In the genomic region with DNA sequence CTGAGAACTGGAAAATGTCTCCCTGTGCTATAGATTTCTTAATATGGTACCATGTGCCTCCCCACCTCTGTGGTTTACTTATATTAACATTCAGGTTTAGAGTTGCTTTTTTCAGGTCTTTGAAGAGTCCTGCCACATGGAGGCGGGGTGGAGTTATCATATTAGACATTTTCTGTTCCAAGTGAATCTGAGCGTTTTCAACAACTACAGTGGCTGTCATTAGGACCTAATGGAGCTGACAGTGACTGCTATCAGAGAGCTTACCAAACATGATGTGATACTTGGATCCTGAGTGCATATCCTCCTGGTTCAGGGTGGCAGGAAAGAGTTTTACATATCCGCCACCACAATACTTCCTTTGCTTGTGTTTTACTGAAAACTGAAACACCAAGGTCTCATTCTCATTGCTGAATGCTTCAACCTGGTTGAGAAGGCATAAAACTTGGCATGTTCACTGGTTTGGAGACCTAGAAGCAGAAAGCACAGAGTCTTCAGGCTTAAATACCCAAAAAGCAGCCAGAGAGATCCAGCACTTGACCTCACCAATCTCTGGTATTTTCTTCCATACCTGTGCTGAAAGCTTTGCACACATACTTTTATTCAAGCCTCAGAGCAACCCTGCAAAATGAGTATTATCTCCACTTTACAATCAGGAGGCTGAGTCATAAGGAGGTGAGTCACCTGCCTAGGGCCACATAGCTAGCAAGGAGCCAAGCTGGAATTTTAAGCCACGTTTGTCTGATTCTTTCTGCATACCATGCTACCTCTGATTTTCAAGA, we compare ENCODE assay signal across 8 cellular contexts. TPM values are rescaled to one million over a fixed set of nuclear protein-coding genes. Genes with fewer than 3 reads are reported as not detected.
DNase-seq lines count a peak whose midpoint lies in the region; ATAC-seq and TF ChIP-seq lines count a peak whose summit lies in the region.

No MANE protein-coding gene starts in this region.

- CTCF ChIA-PET in A673 (lab: Charles Lee) = interaction anchor here (0.6 to 0.7 kb wide), 3 partner anchors 31 to 119 kb away, joined by 5 to 9 read pairs (median 5); no protein-coding TSS in a partner anchor

- no peaks in the 10 kb centered on the region for H3K36me3 Mint-ChIP-seq in activated T-helper 1 cell treated with anti-CD3 and anti-CD28 coated beads, Interleukin-12 subunit alpha, Interleukin-12 subunit beta, Interleukin-2, Interleukin-4 antibody, amounts not matched to agents 30 ng/mL and 10 ng/mL and 1 ng/mL, durations not matched to agents 14 hours and 24 hours and 36 hours (ENCODE audit: low read depth)

- no peaks in the 10 kb centered on the region for H3K27me3 ChIP-seq in A673 (replicated peaks; ENCODE audit: insufficient read depth, low read depth, low read length, poor library complexity)

- peaks cover 7% of the 10 kb centered on the region for H3K4me1 ChIP-seq in A673 (ENCODE audit: insufficient read depth, low read length, poor library complexity, severe bottlenecking)

- no peaks in the 10 kb centered on the region for H3K27me3 Mint-ChIP-seq in activated T-helper 1 cell treated with anti-CD3 and anti-CD28 coated beads, Interleukin-12 subunit alpha, Interleukin-12 subunit beta, Interleukin-2, Interleukin-4 antibody, amounts not matched to agents 30 ng/mL and 10 ng/mL and 1 ng/mL, durations not matched to agents 14 hours and 24 hours and 36 hours (ENCODE audit: insufficient read depth)

- H3K27ac ChIP-seq in A673 (ENCODE audit: low read depth, low read length, poor library complexity, severe bottlenecking) = no peak overlapping the region

- intact Hi-C loops in A673 (cut with micrococcal nuclease; ENCODE audit: unreplicated experiment) = no loop called here
- intact Hi-C loops in activated T-helper 1 cell treated with anti-CD3 and anti-CD28 coated beads, Interleukin-12 subunit alpha, Interleukin-12 subunit beta, Interleukin-2, Interleukin-4 antibody, amounts not matched to agents 30 ng/mL and 10 ng/mL and 1 ng/mL, durations not matched to agents 14 hours and 24 hours and 36 hours (cut with micrococcal nuclease) = loop anchor here (1.0 to 5.0 kb wide), 6 partner anchors 17 to 198 kb away; a partner anchor contains a TSS
- intact Hi-C loops in left cardiac atrium (cut with DNase I) = loop anchor here in 1 of 2 donors (5.0 to 10.0 kb wide), 2 partner anchors 48 to 195 kb away; a partner anchor contains a TSS

- DNase-seq in A673 (ENCODE audit: low spot score) (peak; percentile 61), NCI-H1694 (lab: John Stamatoyannopoulos, UW) (peak; percentile 29), left cardiac atrium (no peak), NCI-H524 treated with DMSO at 0.1 percent for 48 hours (lab: John Stamatoyannopoulos, UW) (no peak)
- DNase-seq in activated T-helper 1 cell treated with anti-CD3 and anti-CD28 coated beads, Interleukin-12 subunit alpha, Interleukin-12 subunit beta, Interleukin-2, Interleukin-4 antibody, amounts not matched to agents 30 ng/mL and 10 ng/mL and 1 ng/mL, durations not matched to agents 14 hours and 24 hours and 36 hours (ENCODE audit: low spot score) = peak; percentile 29
- DNase-seq in stimulated activated CD4-positive, alpha-beta T cell treated with anti-CD3 and anti-CD28 coated beads, Interleukin-2, amount 100 ng/mL, for 48 hours = peak; percentile 24 to 33

- H3K27ac Mint-ChIP-seq in activated T-helper 1 cell treated with anti-CD3 and anti-CD28 coated beads, Interleukin-12 subunit alpha, Interleukin-12 subunit beta, Interleukin-2, Interleukin-4 antibody, amounts not matched to agents 30 ng/mL and 10 ng/mL and 1 ng/mL, durations not matched to agents 14 hours and 24 hours and 36 hours = peak overlapping the region; percentile 90

- peak; percentile 72 for ATAC-seq in GM18499 (IDR thresholded peaks at IDR 0.05; ENCODE audit: insufficient read depth, unreplicated experiment)
- peak; percentile 82 for ATAC-seq in HG02759 (IDR thresholded peaks at IDR 0.05; ENCODE audit: unreplicated experiment)
- ATAC-seq in left cardiac atrium = peak; percentile 48 to 65

- TF ChIP-seq CTCF in A673 (conservative IDR thresholded peaks at IDR 0.05; ENCODE audit: low read depth, low read length) = peak; percentile 49

- H3K9me3 ChIP-seq in A673 (ENCODE audit: low read depth, low read length, poor library complexity, severe bottlenecking) = no peaks in the 10 kb centered on the region

- H3K9me3 Mint-ChIP-seq in activated T-helper 1 cell treated with anti-CD3 and anti-CD28 coated beads, Interleukin-12 subunit alpha, Interleukin-12 subunit beta, Interleukin-2, Interleukin-4 antibody, amounts not matched to agents 30 ng/mL and 10 ng/mL and 1 ng/mL, durations not matched to agents 14 hours and 24 hours and 36 hours = no peaks in the 10 kb centered on the region

- POLR2A ChIA-PET in A673 (lab: Charles Lee; ENCODE audit: low non-redundant PET) = no interaction called here

- no peaks in the 10 kb centered on the region for H3K36me3 ChIP-seq in A673 (ENCODE audit: insufficient read depth, low read length, poor library complexity, severe bottlenecking)

- BruUV-seq in A673 (replicated peaks; lab: Mats Ljungman, UMichigan) = no TSS peak

- peak overlapping the region; percentile 38 for H3K4me3 Mint-ChIP-seq in activated T-helper 1 cell treated with anti-CD3 and anti-CD28 coated beads, Interleukin-12 subunit alpha, Interleukin-12 subunit beta, Interleukin-2, Interleukin-4 antibody, amounts not matched to agents 30 ng/mL and 10 ng/mL and 1 ng/mL, durations not matched to agents 14 hours and 24 hours and 36 hours

- H3K4me3 ChIP-seq in A673 (ENCODE audit: low read depth, low read length, poor library complexity, severe bottlenecking) = no peak overlapping the region

- H3K4me1 Mint-ChIP-seq in activated T-helper 1 cell treated with anti-CD3 and anti-CD28 coated beads, Interleukin-12 subunit alpha, Interleukin-12 subunit beta, Interleukin-2, Interleukin-4 antibody, amounts not matched to agents 30 ng/mL and 10 ng/mL and 1 ng/mL, durations not matched to agents 14 hours and 24 hours and 36 hours (ENCODE audit: low read depth) = no peaks in the 10 kb centered on the region

RNA-seq across cellular contexts. Expression of a gene that starts 47.4 kb away (rescaled TPM):
- total RNA-seq in A673 (2021) (62.4 and 73.7 TPM in 2 replicates), left cardiac atrium (10 to 100 TPM; 39.3 to 45.1 TPM)
- total RNA-seq in activated T-helper 1 cell treated with anti-CD3 and anti-CD28 coated beads, Interleukin-12 subunit alpha, Interleukin-12 subunit beta, Interleukin-2, Interleukin-4 antibody, amounts not matched to agents 30 ng/mL and 10 ng/mL and 1 ng/mL, durations not matched to agents 14 hours and 24 hours and 36 hours = 48.1 and 48.8 TPM in 2 replicates

RNA-seq across cellular contexts. Expression of a gene that starts 50.4 kb away (rescaled TPM):
- total RNA-seq in A673 (2021) (50.6 and 55.6 TPM in 2 replicates), left cardiac atrium (10 to 100 TPM; 59.5 to 64.8 TPM)
- total RNA-seq in activated T-helper 1 cell treated with anti-CD3 and anti-CD28 coated beads, Interleukin-12 subunit alpha, Interleukin-12 subunit beta, Interleukin-2, Interleukin-4 antibody, amounts not matched to agents 30 ng/mL and 10 ng/mL and 1 ng/mL, durations not matched to agents 14 hours and 24 hours and 36 hours = 53.0 and 55.5 TPM in 2 replicates

Comparison
In these comparisons a context has a peak if more than half of its experiments do, and no peak if none do; other contexts are left out.
1. DNase-seq: peak in A673 (single experiment), NCI-H1694 (single experiment), activated T-helper 1 cell treated with anti-CD3 and anti-CD28 coated beads, Interleukin-12 subunit alpha, Interleukin-12 subunit beta, Interleukin-2, Interleukin-4 antibody, amounts not matched to agents 30 ng/mL and 10 ng/mL and 1 ng/mL, durations not matched to agents 14 hours and 24 hours and 36 hours (single experiment) and stimulated activated CD4-positive, alpha-beta T cell treated with anti-CD3 and anti-CD28 coated beads, Interleukin-2, amount 100 ng/mL, for 48 hours (2 of 2); none in left cardiac atrium (single experiment) and NCI-H524 treated with DMSO at 0.1 percent for 48 hours (single experiment).
2. Peak in every context shown above with its lines, with median percentiles within 50 percentile points of each other: ATAC-seq.